ENCODE assay signal across 8 cellular contexts in the genomic region with DNA sequence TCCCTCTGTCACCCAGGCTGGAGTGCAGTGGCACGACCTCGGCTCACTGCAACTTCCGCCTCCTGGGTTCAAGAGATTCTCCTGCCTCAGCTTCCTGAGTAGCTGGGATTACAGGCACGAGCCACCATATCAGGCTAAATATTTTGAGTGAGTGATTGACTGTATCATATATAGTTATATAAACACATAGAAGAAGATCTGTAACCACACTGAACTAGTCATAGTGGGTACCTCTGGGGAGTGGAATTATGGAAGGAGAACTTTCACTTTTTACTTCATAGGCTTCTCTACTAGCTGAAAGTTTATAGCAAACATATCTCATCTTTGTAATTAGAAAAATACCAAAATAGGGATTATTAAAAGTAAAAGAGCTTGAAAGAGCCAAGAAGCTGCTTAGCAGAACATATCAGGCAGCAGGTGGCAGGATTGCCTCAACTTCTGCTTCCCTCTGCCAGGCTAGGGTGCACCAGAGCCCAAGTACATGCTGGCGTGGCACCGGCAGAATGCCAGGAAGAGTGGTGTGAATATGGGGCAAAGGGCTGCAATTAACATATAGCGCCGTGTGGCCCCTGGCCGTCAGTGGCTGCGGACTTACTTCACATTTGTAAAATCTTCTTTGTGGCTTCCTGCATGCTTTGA. TPM values are rescaled to one million over a fixed set of nuclear protein-coding genes. Genes with fewer than 3 reads are reported as not detected.
DNase-seq lines count a peak whose midpoint lies in the region; ATAC-seq and TF ChIP-seq lines count a peak whose summit lies in the region.

No MANE protein-coding gene starts in this region.

- H3K4me1 ChIP-seq in liver (ENCODE audit: control insufficient read depth in 4 of 4, insufficient read depth in 4 of 4, low read length in 3 of 4): peaks cover 0 to 1% (median 0%) of the 10 kb centered on the region in 4 donors

- H3K4me3 Mint-ChIP-seq in CD14-positive monocyte: no peak overlapping the region
- H3K4me3 Mint-ChIP-seq in type B pancreatic cell: no peak overlapping the region

- no peaks in the 10 kb centered on the region for H3K36me3 Mint-ChIP-seq in CD14-positive monocyte
- no peaks in the 10 kb centered on the region for H3K36me3 Mint-ChIP-seq in type B pancreatic cell

- peak; percentile 46 for TF ChIP-seq CTCF in CD14-positive monocyte (IDR thresholded peaks at IDR 0.05)
- peak; percentile 43 for TF ChIP-seq CTCF in brain microvascular endothelial cell (IDR thresholded peaks at IDR 0.05; ENCODE audit: low read depth, low read length, missing control alignments)
- TF ChIP-seq CTCF in liver (IDR thresholded peaks at IDR 0.05; ENCODE audit: low read depth, low read length, missing input control): peak; percentile 23
- TF ChIP-seq CTCF in type B pancreatic cell (conservative IDR thresholded peaks at IDR 0.05): peak; percentile 37

- H3K27ac ChIP-seq in brain microvascular endothelial cell (no peak overlapping the region), liver (ENCODE audit: low read depth in 1 of 2, low read length in 2 of 2) (no peak overlapping the region)

- in situ Hi-C loops in brain microvascular endothelial cell (cut with HindIII; ENCODE audit: low pct_ligation_motif_present, low sequenced_read_pairs): no loop called here

- no peaks in the 10 kb centered on the region for H3K27me3 ChIP-seq in brain microvascular endothelial cell (replicated peaks)
- no peaks in the 10 kb centered on the region for H3K27me3 ChIP-seq in liver (ENCODE audit: control insufficient read depth in 4 of 4, insufficient read depth in 4 of 4, low read length in 3 of 4)

- 47% methylated on average over 10 of the region's 10 CpGs for WGBS in liver

- TF ChIP-seq RAD21 in liver (IDR thresholded peaks at IDR 0.05): peak; percentile 49 to 51

- peaks cover 8% of the 10 kb centered on the region for H3K4me1 Mint-ChIP-seq in CD14-positive monocyte
- no peaks in the 10 kb centered on the region for H3K4me1 Mint-ChIP-seq in type B pancreatic cell (ENCODE audit: unreplicated experiment)

- H3K4me3 ChIP-seq in brain microvascular endothelial cell (ENCODE audit: low read depth, low read length) (no peak overlapping the region), liver (ENCODE audit: low read depth in 1 of 3, low read length in 3 of 3) (no peak overlapping the region)

- peak overlapping the region in 1 of 7 donors; percentile 21 for H3K27ac Mint-ChIP-seq in CD14-positive monocyte
- H3K27ac Mint-ChIP-seq in type B pancreatic cell: no peak overlapping the region

- no peak for DNase-seq in CD14-positive monocyte (ENCODE audit: low spot score)
- DNase-seq in H4 (ENCODE audit: low spot score): peak; percentile 9
- DNase-seq in T follicular helper cell (ENCODE audit: low read depth): peak; percentile 50
- DNase-seq in brain microvascular endothelial cell: no peak
- no peak for DNase-seq in type B pancreatic cell (ENCODE audit: extremely low spot score, unreplicated experiment)
- DNase-seq in HuH-7 (ENCODE audit: low spot score): no peak

- H3K9me3 ChIP-seq in liver (ENCODE audit: control insufficient read depth in 4 of 4, low read length in 3 of 4): no peaks in the 10 kb centered on the region

- H3K9ac ChIP-seq in liver (ENCODE audit: low read depth in 1 of 2, low read length in 2 of 2): no peak overlapping the region

- H3K36me3 ChIP-seq in brain microvascular endothelial cell (replicated peaks) (no peaks in the 10 kb centered on the region), liver (ENCODE audit: control insufficient read depth in 4 of 4, insufficient read depth in 3 of 4, low read depth in 1 of 4, low read length in 3 of 4) (no peaks in the 10 kb centered on the region)

- peaks cover 0 to 11% (median 0%) of the 10 kb centered on the region in 3 donors for H3K27me3 Mint-ChIP-seq in CD14-positive monocyte (ENCODE audit: low read depth in 3 of 3)
- H3K27me3 Mint-ChIP-seq in type B pancreatic cell: no peaks in the 10 kb centered on the region

- H3K9me3 Mint-ChIP-seq in CD14-positive monocyte (no peaks in the 10 kb centered on the region), type B pancreatic cell (no peaks in the 10 kb centered on the region)

- no peak for ATAC-seq in HG03108 (IDR thresholded peaks at IDR 0.05; ENCODE audit: unreplicated experiment)

- intact Hi-C loops in CD14-positive monocyte (cut with micrococcal nuclease): loop anchor here in 1 of 2 donors (10.0 kb wide), 1 partner anchor 316 kb away; no protein-coding TSS in a partner anchor

TF ChIP-seq in liver, 16 proteins besides CTCF, POLR2A, EP300 and RAD21:
- TF ChIP-seq JUND (IDR thresholded peaks at IDR 0.05): no peak
- no peak for TF ChIP-seq ZBTB33 (IDR thresholded peaks at IDR 0.05)
- TF ChIP-seq GABPA (IDR thresholded peaks at IDR 0.05 in 1 of 2, conservative IDR thresholded peaks at IDR 0.05 in 1 of 2): no peak
- no peak for TF ChIP-seq TAF1 (conservative IDR thresholded peaks at IDR 0.05)
- TF ChIP-seq NR2F2 (IDR thresholded peaks at IDR 0.05): no peak
- no peak for TF ChIP-seq FOXA2 (IDR thresholded peaks at IDR 0.05)
- TF ChIP-seq SP1 (IDR thresholded peaks at IDR 0.05): no peak
TF ChIP-seq in liver: peak in this region for 0.

RNA-seq across cellular contexts. Expression of gene CD40LG, which starts 39.5 kb away (rescaled TPM):
- polyA plus RNA-seq in CD14-positive monocyte: under 1 TPM in 1 of 2 donors, not detected in 1; 0.09 TPM
- not detected in 2 replicates for total RNA-seq in H4 (2014; rRNA removed; shearing (Covaris generic))
- total RNA-seq in liver: under 1 TPM; 0.17 to 0.19 TPM
- polyA plus RNA-seq in liver: under 1 TPM in 1 of 2 donors, not detected in 1; 0.13 TPM
- total RNA-seq in type B pancreatic cell (ENCODE audit: low replicate concordance): not detected in 2 replicates

Comparison
In these comparisons a context has a peak if more than half of its experiments do, and no peak if none do; other contexts are left out.
1. DNase-seq: peak in H4 (single experiment) and T follicular helper cell (single experiment); none in CD14-positive monocyte (single experiment), brain microvascular endothelial cell (single experiment), type B pancreatic cell (single experiment) and HuH-7 (single experiment).
2. Peak in every context shown above with its lines, with median percentiles within 50 percentile points of each other: CTCF ChIP-seq.